8 cellular contexts compared by ENCODE assay signal in the genomic region with DNA sequence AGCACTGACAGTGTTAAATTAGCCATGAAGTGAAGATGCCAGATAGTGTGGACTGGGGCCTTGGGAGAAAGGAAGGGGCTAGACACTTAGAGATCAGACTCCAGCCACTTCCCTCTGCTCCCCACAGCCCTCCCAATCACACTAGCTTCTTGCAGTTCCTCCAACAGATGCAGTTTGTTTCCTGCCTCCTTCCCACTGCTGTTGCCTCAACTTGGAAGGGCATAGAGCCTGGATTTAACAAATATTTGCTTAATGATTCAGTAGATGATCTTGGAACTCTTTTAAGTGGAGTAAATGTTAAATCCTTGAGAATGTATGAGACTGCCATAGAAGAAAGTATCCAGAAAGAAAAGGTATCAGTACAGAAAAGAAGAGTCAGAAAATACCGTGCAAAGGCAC. TPM values are rescaled to one million over a fixed set of nuclear protein-coding genes. Genes with fewer than 3 reads are reported as not detected.
DNase-seq lines count a peak whose midpoint lies in the region; ATAC-seq and TF ChIP-seq lines count a peak whose summit lies in the region.

No MANE protein-coding gene starts in this region.

- peaks cover 35% of the 10 kb centered on the region for H3K79me2 ChIP-seq in smooth muscle cell (ENCODE audit: low read depth)

- H3K9ac ChIP-seq in smooth muscle cell (ENCODE audit: low read depth) = peak overlapping the region; percentile 100

- WGBS in smooth muscle cell (ENCODE audit: low lambda C conversion rate) = 31% methylated on average over 1 of the region's 1 CpG

- TF ChIP-seq CTCF in WI38 (IDR thresholded peaks at IDR 0.05; ENCODE audit: low read depth, low read length) (no peak), smooth muscle cell (IDR thresholded peaks at IDR 0.05; ENCODE audit: borderline replicate concordance, insufficient read depth, poor library complexity, severe bottlenecking) (no peak), GM10266 (IDR thresholded peaks at IDR 0.05; ENCODE audit: control insufficient read depth, insufficient read depth, low read depth, missing control alignments) (no peak)

- H3K4me1 ChIP-seq in smooth muscle cell (ENCODE audit: low read depth) = peaks cover 22% of the 10 kb centered on the region

- ATAC-seq in left ventricle myocardium superior (peak; percentile 6), GM21576 (IDR thresholded peaks at IDR 0.05; ENCODE audit: unreplicated experiment) (no peak)

- H3F3A ChIP-seq in smooth muscle cell (ENCODE audit: low read depth) = peaks cover 17% of the 10 kb centered on the region

- peak; percentile 17 for DNase-seq in SIG-M5 treated with dmso at 0.1 percent for 504 hours (lab: John Stamatoyannopoulos, UW; ENCODE audit: unreplicated experiment)
- DNase-seq in SIG-M5 (lab: John Stamatoyannopoulos, UW) = no peak
- DNase-seq in left ventricle myocardium superior = no peak
- no peak for DNase-seq in smooth muscle cell (lab: John Stamatoyannopoulos, UW; ENCODE audit: unreplicated experiment)
- DNase-seq in GM10266 (ENCODE audit: extremely low spot score) = no peak
- no peak for DNase-seq in COLO668 (lab: John Stamatoyannopoulos, UW; ENCODE audit: unreplicated experiment)

- H2AFZ ChIP-seq in smooth muscle cell (ENCODE audit: low read depth) = no peak overlapping the region

- no peaks in the 10 kb centered on the region for H3K27me3 ChIP-seq in smooth muscle cell (ENCODE audit: low read depth)

- intact Hi-C loops in left ventricle myocardium superior (cut with micrococcal nuclease) = loop anchor here (5.0 kb wide), 1 partner anchor 98 kb away; no protein-coding TSS in a partner anchor

- peaks cover 11% of the 10 kb centered on the region for H3K36me3 ChIP-seq in smooth muscle cell (ENCODE audit: low read depth)

- H3K4me2 ChIP-seq in smooth muscle cell = peak overlapping the region; percentile 86

- H3K27ac ChIP-seq in smooth muscle cell (ENCODE audit: low read depth) = peak overlapping the region; percentile 98

- H3K4me3 ChIP-seq in WI38 (ENCODE audit: low read depth, low read length) (peak overlapping the region; percentile 77), smooth muscle cell (peak overlapping the region; percentile 99)

- peaks cover 35% of the 10 kb centered on the region for H4K20me1 ChIP-seq in smooth muscle cell (ENCODE audit: low read depth)

- H3K9me3 ChIP-seq in smooth muscle cell (replicated peaks; ENCODE audit: low read depth) = no peaks in the 10 kb centered on the region

RNA-seq across cellular contexts. Expression of gene BZW1, which starts 1.5 kb away (rescaled TPM):
- 71.2 TPM for total RNA-seq in left ventricle myocardium superior
- total RNA-seq in smooth muscle cell = 364 and 398 TPM in 2 replicates
- polyA plus RNA-seq in smooth muscle cell = 203 and 212 TPM in 2 replicates

RNA-seq across cellular contexts. Expression of gene CLK1, which starts 54.2 kb away (rescaled TPM):
- total RNA-seq in left ventricle myocardium superior (54.9 TPM), smooth muscle cell (87.8 and 106 TPM in 2 replicates)
- polyA plus RNA-seq in smooth muscle cell = 25.7 and 32.4 TPM in 2 replicates
